In genomic region chr6:3137057-3137777, GRCh38 we compare ENCODE assay signal across 24 cellular contexts. TPM values are rescaled to one million over a fixed set of nuclear protein-coding genes. Genes with fewer than 3 reads are reported as not detected.
A peak's percentile ranks its signal among the peaks of the same experiment; 100 is the strongest.
DNase-seq lines count a peak whose midpoint lies in the region; ATAC-seq, FAIRE-seq and TF ChIP-seq lines count a peak whose summit lies in the region.
"Had no signal": no experiment of that assay in that cellular context is flagged by ENCODE, and none has a peak within 500 bp of the region (broad histone marks: within the 10 kb centered on the region; RNA-seq: fewer than 3 reads in every experiment).

No MANE protein-coding gene starts in this region.

- no peak overlapping the region for H3K4me3 Mint-ChIP-seq in GM23338
- H3K4me3 Mint-ChIP-seq in nephron progenitor cell: no peak overlapping the region
- no peak overlapping the region for H3K4me3 Mint-ChIP-seq in Calu3 (ENCODE audit: low read depth, unreplicated experiment)
- H3K4me3 Mint-ChIP-seq: activated CD4-positive, alpha-beta T cell treated with anti-CD3 and anti-CD28 coated beads, Interleukin-2, amount 10 ng/mL, durations not matched to agents 7 days and 5 days; CD8-positive, alpha-beta T cell; memory B cell; stimulated activated effector memory CD8-positive, alpha-beta T cell treated with anti-CD3 and anti-CD28 coated beads, Interleukin-12 subunit alpha, Interleukin-12 subunit beta, amount 100 ng/mL, for 72 hours had no signal

- H3K9me2 ChIP-seq in GM23338 (ENCODE audit: insufficient read depth): no peaks in the 10 kb centered on the region

- peak overlapping the region; percentile 96 for H3K27ac ChIP-seq in 22Rv1
- H3K27ac ChIP-seq in GM23338 (ENCODE audit: low read depth): peak overlapping the region; percentile 39; the same call in 1 of the 2 replicates
- peak overlapping the region; percentile 14 for H3K27ac ChIP-seq in endothelial cell of umbilical vein (ENCODE audit: insufficient read depth, low read depth, low read length)
- H3K27ac ChIP-seq: Peyer's patch, tibial artery had no signal

- H2AFZ ChIP-seq in GM23338 (no peak overlapping the region), endothelial cell of umbilical vein (ENCODE audit: low read depth, low read length) (no peak overlapping the region)

- no peak overlapping the region for H3K9ac ChIP-seq in endothelial cell of umbilical vein (replicated peaks; ENCODE audit: extremely low read depth, insufficient read depth, low read length)

- intact Hi-C loops in endothelial cell of umbilical vein (cut with micrococcal nuclease): no loop called here
- intact Hi-C loops in Calu3 (cut with micrococcal nuclease; ENCODE audit: unreplicated experiment): no loop called here

- no peaks in the 10 kb centered on the region for H3K27me3 Mint-ChIP-seq in GM23338 (ENCODE audit: insufficient read depth, low read depth, poor library complexity)
- H3K27me3 Mint-ChIP-seq in nephron progenitor cell (ENCODE audit: low read depth, poor library complexity): no peaks in the 10 kb centered on the region
- H3K27me3 Mint-ChIP-seq in Calu3 (ENCODE audit: unreplicated experiment): no peaks in the 10 kb centered on the region
- H3K27me3 Mint-ChIP-seq: activated CD4-positive, alpha-beta T cell treated with anti-CD3 and anti-CD28 coated beads, Interleukin-2, amount 10 ng/mL, durations not matched to agents 7 days and 5 days; memory B cell had no signal

- peaks cover 13% of the 10 kb centered on the region; the same call in 1 of the 2 replicates for H3F3A ChIP-seq in GM23338 (replicated peaks; ENCODE audit: low read depth)

- 0 out of 2 replicates have a peak overlapping the region, but pooled peaks have one; percentile 12 for H3K27ac Mint-ChIP-seq in GM23338
- H3K27ac Mint-ChIP-seq in nephron progenitor cell: peak overlapping the region; percentile 73
- H3K27ac Mint-ChIP-seq in Calu3 (ENCODE audit: unreplicated experiment): no peak overlapping the region
- H3K27ac Mint-ChIP-seq: activated CD4-positive, alpha-beta T cell treated with anti-CD3 and anti-CD28 coated beads, Interleukin-2, amount 10 ng/mL, durations not matched to agents 7 days and 5 days; CD8-positive, alpha-beta T cell; memory B cell; stimulated activated effector memory CD8-positive, alpha-beta T cell treated with anti-CD3 and anti-CD28 coated beads, Interleukin-12 subunit alpha, Interleukin-12 subunit beta, amount 100 ng/mL, for 72 hours had no signal

- H3K36me3 ChIP-seq in GM23338 (ENCODE audit: insufficient read depth): peaks cover 24% of the 10 kb centered on the region
- H3K36me3 ChIP-seq in endothelial cell of umbilical vein (ENCODE audit: control insufficient read depth in 2 of 2, extremely low read depth in 1 of 2, insufficient read depth in 2 of 2, low read length in 2 of 2): no peaks in the 10 kb centered on the region

- H3K9me3 Mint-ChIP-seq in GM23338: no peaks in the 10 kb centered on the region
- no peaks in the 10 kb centered on the region for H3K9me3 Mint-ChIP-seq in nephron progenitor cell
- no peaks in the 10 kb centered on the region for H3K9me3 Mint-ChIP-seq in Calu3 (ENCODE audit: low read depth, unreplicated experiment)
- H3K9me3 Mint-ChIP-seq: activated CD4-positive, alpha-beta T cell treated with anti-CD3 and anti-CD28 coated beads, Interleukin-2, amount 10 ng/mL, durations not matched to agents 7 days and 5 days; CD8-positive, alpha-beta T cell; memory B cell; stimulated activated effector memory CD8-positive, alpha-beta T cell treated with anti-CD3 and anti-CD28 coated beads, Interleukin-12 subunit alpha, Interleukin-12 subunit beta, amount 100 ng/mL, for 72 hours had no signal

- H3K36me3 Mint-ChIP-seq in GM23338 (ENCODE audit: low read depth): peaks cover 79% of the 10 kb centered on the region
- H3K36me3 Mint-ChIP-seq in nephron progenitor cell (ENCODE audit: low read depth): peaks cover 84% of the 10 kb centered on the region
- H3K36me3 Mint-ChIP-seq in Calu3 (ENCODE audit: insufficient read depth, unreplicated experiment): no peaks in the 10 kb centered on the region
- H3K36me3 Mint-ChIP-seq: stimulated activated effector memory CD8-positive, alpha-beta T cell treated with anti-CD3 and anti-CD28 coated beads, Interleukin-12 subunit alpha, Interleukin-12 subunit beta, amount 100 ng/mL, for 72 hours had no signal

- no peaks in the 10 kb centered on the region for H3K79me2 ChIP-seq in GM23338 (replicated peaks; ENCODE audit: insufficient read depth)
- H3K79me2 ChIP-seq in endothelial cell of umbilical vein (ENCODE audit: control insufficient read depth, insufficient read depth, low read length): no peaks in the 10 kb centered on the region

- H3K9me3 ChIP-seq in endothelial cell of umbilical vein (replicated peaks; ENCODE audit: control insufficient read depth, insufficient read depth, low read length): no peaks in the 10 kb centered on the region
- H3K9me3 ChIP-seq: heart left ventricle, Peyer's patch, tibial artery had no signal

- TF ChIP-seq CTCF in 22Rv1 (IDR thresholded peaks at IDR 0.05) (no peak), GM23338 (conservative IDR thresholded peaks at IDR 0.05; ENCODE audit: low read depth in 2 of 2) (no peak), endothelial cell of umbilical vein (IDR thresholded peaks at IDR 0.05; ENCODE audit: extremely low read depth in 1 of 2, insufficient read depth in 1 of 2, low read depth in 1 of 2, low read length in 2 of 2) (no peak), nephron progenitor cell (IDR thresholded peaks at IDR 0.05) (no peak), Calu3 (IDR thresholded peaks at IDR 0.05; ENCODE audit: unreplicated experiment) (no peak)

- DNase-seq in GM23338 (ENCODE audit: low spot score) (no peak), endothelial cell of umbilical vein (ENCODE audit: low read depth, low spot score) (no peak), nephron progenitor cell (no peak), Calu3 (no peak)
- no peak for DNase-seq in stimulated activated naive CD8-positive, alpha-beta T cell treated with anti-CD3 and anti-CD28 coated beads, Interleukin-15, Interleukin-2, amounts not matched to agents 100 U/mL and 50 U/mL, for 24 hours
- DNase-seq: activated CD4-positive, alpha-beta T cell treated with anti-CD3 and anti-CD28 coated beads, Interleukin-2, amount 10 ng/mL, durations not matched to agents 7 days and 5 days; activated naive CD4-positive, alpha-beta T cell treated with Interleukin-2 at 50 U/mL for 16 hours; activated T-cell treated with anti-CD3 and anti-CD28 coated beads for 4 hours; aorta; CD8-positive, alpha-beta T cell; cerebellar nuclear complex; effector memory CD4-positive, alpha-beta T cell; heart left ventricle; NCI-H1417 treated with DMSO at 0.1 percent for 48 hours; Peyer's patch; retina; stimulated activated CD4-positive, alpha-beta T cell treated with anti-CD3 and anti-CD28 coated beads, Interleukin-15, amount 100 ng/mL, for 24 hours; tibial artery had no signal

- H3K4me1 Mint-ChIP-seq in GM23338: peaks cover 14% of the 10 kb centered on the region
- peaks cover 26% of the 10 kb centered on the region for H3K4me1 Mint-ChIP-seq in nephron progenitor cell
- H3K4me1 Mint-ChIP-seq in Calu3 (ENCODE audit: low read depth, unreplicated experiment): peaks cover 10% of the 10 kb centered on the region

- H3K4me2 ChIP-seq in GM23338 (no peak overlapping the region), endothelial cell of umbilical vein (ENCODE audit: insufficient read depth, low read length) (no peak overlapping the region)

- H3K4me1 ChIP-seq in GM23338 (ENCODE audit: insufficient read depth) (peaks cover 14% of the 10 kb centered on the region), endothelial cell of umbilical vein (ENCODE audit: control insufficient read depth, extremely low read depth, insufficient read depth, low read length) (peaks cover 13% of the 10 kb centered on the region)
- H3K4me1 ChIP-seq: tibial artery had no signal

- BruUV-seq in endothelial cell of umbilical vein (replicated peaks; lab: Mats Ljungman, UMichigan): no TSS peak
- no TSS peak for BruUV-seq in Calu3 (replicated peaks; lab: Mats Ljungman, UMichigan)

- no peak for FAIRE-seq in endothelial cell of umbilical vein (lab: Jason Lieb, UNC)

- H4K20me1 ChIP-seq in GM23338 (replicated peaks; ENCODE audit: insufficient read depth) (no peaks in the 10 kb centered on the region; the same call in 1 of the 2 replicates), endothelial cell of umbilical vein (replicated peaks; ENCODE audit: control insufficient read depth, extremely low read depth, insufficient read depth, low read length) (no peaks in the 10 kb centered on the region)

- no peaks in the 10 kb centered on the region for H3K9me1 ChIP-seq in endothelial cell of umbilical vein (replicated peaks; ENCODE audit: control insufficient read depth, extremely low read depth, insufficient read depth, low read length)

- CTCF ChIA-PET in endothelial cell of umbilical vein (lab: Charles Lee): interaction anchor here (3.0 kb wide), 1 partner anchor 114 kb away, joined by 19 read pairs; no protein-coding TSS in a partner anchor
- CTCF ChIA-PET in Calu3 (lab: Charles Lee): no interaction called here

- ATAC-seq in GM23338: no peak
- no peak for ATAC-seq in GM18520 (IDR thresholded peaks at IDR 0.05; ENCODE audit: unreplicated experiment)
- ATAC-seq in stimulated activated naive CD8-positive, alpha-beta T cell treated with anti-CD3 and anti-CD28 coated beads, Interleukin-15, Interleukin-2, amounts not matched to agents 100 U/mL and 50 U/mL, for 24 hours: no peak
- ATAC-seq in HG02885 (IDR thresholded peaks at IDR 0.05; ENCODE audit: poor library complexity, unreplicated experiment): no peak
- ATAC-seq: CD8-positive, alpha-beta T cell; HCT116; heart left ventricle; stimulated activated effector memory CD8-positive, alpha-beta T cell treated with anti-CD3 and anti-CD28 coated beads, Interleukin-12 subunit alpha, Interleukin-12 subunit beta, amount 100 ng/mL, for 72 hours had no signal

- POLR2A ChIA-PET in endothelial cell of umbilical vein (lab: Charles Lee): no interaction called here

- H3K4me3 ChIP-seq in GM23338 (no peak overlapping the region), endothelial cell of umbilical vein (replicated peaks in 1 of 3; ENCODE audit: insufficient read depth in 1 of 3, low read depth in 1 of 3, low read length in 3 of 3) (no peak overlapping the region)
- H3K4me3 ChIP-seq: heart left ventricle, Peyer's patch, tibial artery had no signal

- no peak for TF ChIP-seq POLR2A in endothelial cell of umbilical vein (IDR thresholded peaks at IDR 0.05; ENCODE audit: low read depth, low read length)

- dilution Hi-C loops in endothelial cell of umbilical vein (cut with MboI; ENCODE audit: extremely low pct_ligation_motif_present, low sequenced_read_pairs): no loop called here

- H3K27me3 ChIP-seq in GM23338 (ENCODE audit: insufficient read depth): no peaks in the 10 kb centered on the region
- no peaks in the 10 kb centered on the region for H3K27me3 ChIP-seq in endothelial cell of umbilical vein (ENCODE audit: control insufficient read depth in 2 of 2, insufficient read depth in 2 of 2, low read length in 2 of 2)
- H3K27me3 ChIP-seq: heart left ventricle, Peyer's patch, tibial artery had no signal

RNA-seq across cellular contexts. Expression of gene BPHL, which starts 18.7 kb away (rescaled TPM):
- 22.8 and 29.2 TPM in 2 replicates for total RNA-seq in GM23338 (2014; rRNA removed; shearing (Covaris generic))
- polyA plus RNA-seq in GM23338 (2016; fragmentation: Nextera tagmentation; extraction: Ambion mirVana): 38.4 and 45.5 TPM in 2 replicates
- total RNA-seq in endothelial cell of umbilical vein: 14.8 and 16.6 TPM in 2 replicates
- polyA plus RNA-seq in endothelial cell of umbilical vein: 10.3 and 12.3 TPM in 2 replicates
- 10.4 and 11.5 TPM in 2 replicates for polyA plus RNA-seq in endothelial cell of umbilical vein (2011; cell fraction: cytosol; rRNA removed)
- polyA plus RNA-seq in endothelial cell of umbilical vein (2011; cell fraction: nucleus; rRNA removed): 22.0 and 24.5 TPM in 2 replicates
- polyA plus RNA-seq in endothelial cell of umbilical vein (2012): 16.3 and 16.8 TPM in 2 replicates
- polyA minus RNA-seq in endothelial cell of umbilical vein: 11.5 and 15.7 TPM in 2 replicates
- polyA minus RNA-seq in endothelial cell of umbilical vein (2011; cell fraction: cytosol; rRNA and poly(A)+ RNA removed): 6.6 TPM
- 9.0 and 9.9 TPM in 2 replicates for polyA minus RNA-seq in endothelial cell of umbilical vein (2011; cell fraction: nucleus; rRNA and poly(A)+ RNA removed)
- total RNA-seq in Calu3 (2022): 15.1 and 18.4 TPM in 2 replicates

RNA-seq across cellular contexts. Expression of gene TUBB2A, which starts 20.1 kb away (rescaled TPM):
- 376 and 407 TPM in 2 replicates for total RNA-seq in GM23338 (2014; rRNA removed; shearing (Covaris generic))
- polyA plus RNA-seq in GM23338 (2016; fragmentation: Nextera tagmentation; extraction: Ambion mirVana) (286 and 305 TPM in 2 replicates), endothelial cell of umbilical vein (99.2 and 128 TPM in 2 replicates)
- total RNA-seq in endothelial cell of umbilical vein (73.2 and 80.3 TPM in 2 replicates), Calu3 (2022) (16.0 and 17.6 TPM in 2 replicates)
- polyA plus RNA-seq in endothelial cell of umbilical vein (2011; cell fraction: cytosol; rRNA removed): 78.6 and 88.9 TPM in 2 replicates
- 47.8 and 51.7 TPM in 2 replicates for polyA plus RNA-seq in endothelial cell of umbilical vein (2011; cell fraction: nucleus; rRNA removed)
- polyA plus RNA-seq in endothelial cell of umbilical vein (2012): 86.4 and 95.8 TPM in 2 replicates
- 56.4 and 61.2 TPM in 2 replicates for polyA minus RNA-seq in endothelial cell of umbilical vein
- 10.5 TPM for polyA minus RNA-seq in endothelial cell of umbilical vein (2011; cell fraction: cytosol; rRNA and poly(A)+ RNA removed)
- 14.7 and 17.8 TPM in 2 replicates for polyA minus RNA-seq in endothelial cell of umbilical vein (2011; cell fraction: nucleus; rRNA and poly(A)+ RNA removed)

Comparison
In these comparisons a context has a peak if more than half of its experiments do, and no peak if none do; other contexts are left out.
1. H3K27ac ChIP-seq: peak in every context shown above with its lines; median percentile 96 in 22Rv1; 39 in GM23338; 14 in endothelial cell of umbilical vein.